Comparison of ENCODE assay signal across 8 cellular contexts in genomic region chr4:65063601-65064000, GRCh38.
"Had no signal": no experiment of that assay in that cellular context is flagged by ENCODE, and none has a peak within 500 bp of the region (broad histone marks: within the 10 kb centered on the region; RNA-seq: fewer than 3 reads in every experiment).

No MANE protein-coding gene starts in this region.

- ATAC-seq: GM23338, HepG2 had no signal

- DNase-seq: H9, HCEC 1CT, HFFc6, KBM-7 had no signal

- H3K4me3 ChIP-seq: GM23338 had no signal

- H3K27ac ChIP-seq: HL-60, KMS-11 had no signal
